Comparison of ENCODE assay signal across 17 cellular contexts in genomic region chr10:74910604-74911355, GRCh38.
"Had no signal": no experiment of that assay in that cellular context is flagged by ENCODE, and none has a peak within 500 bp of the region (broad histone marks: within the 10 kb centered on the region; RNA-seq: fewer than 3 reads in every experiment).

No MANE protein-coding gene starts in this region.

- H3K27ac Mint-ChIP-seq: activated naive CD4-positive, alpha-beta T cell treated with anti-CD3 and anti-CD28 coated beads, Interleukin-2, amount 10 ng/mL, durations not matched to agents 7 days and 5 days; natural killer cell treated with Interleukin-12 subunit alpha and Interleukin-12 subunit beta and Interleukin-15 and Interleukin-18, amount 100 ng/mL, for 72 hours had no signal

- H3K9me3 ChIP-seq: body of pancreas, left lung, right atrium auricular region, suprapubic skin had no signal

- H3K27me3 Mint-ChIP-seq: activated naive CD4-positive, alpha-beta T cell treated with anti-CD3 and anti-CD28 coated beads, Interleukin-2, amount 10 ng/mL, durations not matched to agents 7 days and 5 days; natural killer cell treated with Interleukin-12 subunit alpha and Interleukin-12 subunit beta and Interleukin-15 and Interleukin-18, amount 100 ng/mL, for 72 hours had no signal

- H3K9me3 Mint-ChIP-seq: activated naive CD4-positive, alpha-beta T cell treated with anti-CD3 and anti-CD28 coated beads, Interleukin-2, amount 10 ng/mL, durations not matched to agents 7 days and 5 days; natural killer cell treated with Interleukin-12 subunit alpha and Interleukin-12 subunit beta and Interleukin-15 and Interleukin-18, amount 100 ng/mL, for 72 hours had no signal

- H3K27me3 ChIP-seq: body of pancreas, left lung, right atrium auricular region, suprapubic skin had no signal

- DNase-seq: activated CD4-positive, CD25-positive, alpha-beta regulatory T cell treated with anti-CD3 and anti-CD28 coated beads, Interleukin-2, amount 50 U/mL, for 72 hours; activated naive CD4-positive, alpha-beta T cell treated with anti-CD3 and anti-CD28 coated beads, Interleukin-2, amount 10 ng/mL, durations not matched to agents 7 days and 5 days; activated T-cell treated with anti-CD3 and anti-CD28 coated beads for 4 hours; amniotic stem cell; body of pancreas; central memory CD4-positive, alpha-beta T cell; cortex of kidney; effector CD8-positive, alpha-beta T cell; left lung; occipital lobe; stimulated activated CD4-positive, alpha-beta T cell treated with anti-CD3 and anti-CD28 coated beads, Interleukin-4, amount 100 ng/mL, for 4 hours; stimulated activated CD8-positive, alpha-beta memory T cell treated with anti-CD3 and anti-CD28 coated beads, Interleukin-4, amount 100 ng/mL, for 48 hours; stimulated activated naive CD4-positive, alpha-beta T cell treated with Interleukin-2 at 50 U/mL for 16 hours had no signal

- ATAC-seq: body of pancreas; left lung; natural killer cell treated with Interleukin-12 subunit alpha and Interleukin-12 subunit beta and Interleukin-15 and Interleukin-18, amount 100 ng/mL, for 72 hours had no signal

- H3K27ac ChIP-seq: body of pancreas, left lung, right atrium auricular region, skin epidermis, suprapubic skin had no signal

- H3K36me3 Mint-ChIP-seq: natural killer cell treated with Interleukin-12 subunit alpha and Interleukin-12 subunit beta and Interleukin-15 and Interleukin-18, amount 100 ng/mL, for 72 hours had no signal

- H3K4me3 ChIP-seq: body of pancreas, left lung, right atrium auricular region, skin epidermis, suprapubic skin had no signal

- H3K4me3 Mint-ChIP-seq: activated naive CD4-positive, alpha-beta T cell treated with anti-CD3 and anti-CD28 coated beads, Interleukin-2, amount 10 ng/mL, durations not matched to agents 7 days and 5 days; natural killer cell treated with Interleukin-12 subunit alpha and Interleukin-12 subunit beta and Interleukin-15 and Interleukin-18, amount 100 ng/mL, for 72 hours had no signal

- H3K36me3 ChIP-seq: left lung, right atrium auricular region, suprapubic skin had no signal
